13 cellular contexts compared by ENCODE assay signal in genomic region chr4:55851885-55852284, GRCh38. TPM values are rescaled to one million over a fixed set of nuclear protein-coding genes. Genes with fewer than 3 reads are reported as not detected.
A peak's percentile ranks its signal among the peaks of the same experiment; 100 is the strongest.
DNase-seq lines count a peak whose midpoint lies in the region; ATAC-seq, FAIRE-seq and TF ChIP-seq lines count a peak whose summit lies in the region.
"Had no signal": no experiment of that assay in that cellular context is flagged by ENCODE, and none has a peak within 500 bp of the region (broad histone marks: within the 10 kb centered on the region; RNA-seq: fewer than 3 reads in every experiment).

No MANE protein-coding gene starts in this region.

- peaks cover 3% of the 10 kb centered on the region for H3K36me3 Mint-ChIP-seq in T-cell

- no peaks in the 10 kb centered on the region for H3K27me3 Mint-ChIP-seq in T-cell

- peak; percentile 62 for DNase-seq in activated CD8-positive, alpha-beta memory T cell treated with anti-CD3 and anti-CD28 coated beads for 24 hours
- DNase-seq in activated CD8-positive, alpha-beta memory T cell treated with anti-CD3 and anti-CD28 coated beads, Interleukin-2, amount 50 U/mL, for 48 hours: no peak
- DNase-seq in T-cell: peak in 18 of 34 experiments; percentile 3 to 36 (median 18)
- DNase-seq in central memory CD4-positive, alpha-beta T cell: peak; percentile 22
- no peak for DNase-seq in H54 (ENCODE audit: insufficient read length, low spot score)
- DNase-seq: hypothalamus had no signal

- H3K4me3 ChIP-seq in skin epidermis: no peak overlapping the region
- H3K4me3 ChIP-seq: A549, breast epithelium had no signal

- no peaks in the 10 kb centered on the region for H3K9me3 Mint-ChIP-seq in T-cell

- no peak for TF ChIP-seq POLR2A in H54 (IDR thresholded peaks at IDR 0.05; ENCODE audit: low read depth, low read length)

- POLR2A ChIA-PET in T-cell (lab: Charles Lee): no interaction called here

- H3K27ac Mint-ChIP-seq in T-cell: peak overlapping the region; percentile 72 to 86

- H3K27ac ChIP-seq in skin epidermis: peak overlapping the region in 12 of 21 experiments; percentile 30 to 94 (median 53)
- H3K27ac ChIP-seq: A549, breast epithelium had no signal

- H3K4me3 Mint-ChIP-seq in T-cell: peak overlapping the region in 2 of 3 donors; percentile 10 to 42

- ATAC-seq in T-cell (replicated peaks in 1 of 4): peak; percentile 21 to 45 (median 26)
- no peak for ATAC-seq in GM21526 (IDR thresholded peaks at IDR 0.05; ENCODE audit: low FRiP score, unreplicated experiment)
- no peak for ATAC-seq in GM18511 (IDR thresholded peaks at IDR 0.05; ENCODE audit: unreplicated experiment)
- ATAC-seq: A549 had no signal

- FAIRE-seq in H54 (lab: Jason Lieb, UNC): no peak
- FAIRE-seq: A549 had no signal

- CTCF ChIA-PET in T-cell (lab: Charles Lee): interaction anchor here in 1 of 2 donors (1.4 kb wide), 1 partner anchor 15 kb away, joined by 4 read pairs; no protein-coding TSS in a partner anchor

- H3K4me1 Mint-ChIP-seq in T-cell: peaks cover 32 to 36% (median 32%) of the 10 kb centered on the region in 3 donors

RNA-seq across cellular contexts. Expression of gene EXOC1, which starts 1.6 kb away (rescaled TPM):
- total RNA-seq in T-cell: 10 to 100 TPM; 20.8 to 37.0 (median 34.7) TPM

RNA-seq across cellular contexts. Expression of gene EXOC1L, which starts 32.3 kb away (rescaled TPM):
- not detected for total RNA-seq in T-cell
- total RNA-seq: breast epithelium; mesenteric fat pad; T-helper 1 cell treated with Interleukin-12 subunit alpha and Interleukin-12 subunit beta and Interleukin-4 antibody, amounts not matched to agents 30 ng/mL and 1 ng/mL, for 36 hours had no signal

Comparison
In these comparisons a context has a peak if more than half of its experiments do, and no peak if none do; other contexts are left out.
1. DNase-seq: peak in activated CD8-positive, alpha-beta memory T cell treated with anti-CD3 and anti-CD28 coated beads for 24 hours (single experiment), T-cell (18 of 34) and central memory CD4-positive, alpha-beta T cell (single experiment); none in activated CD8-positive, alpha-beta memory T cell treated with anti-CD3 and anti-CD28 coated beads, Interleukin-2, amount 50 U/mL, for 48 hours (single experiment) and H54 (single experiment).
2. ATAC-seq: peak in T-cell (4 of 4); none in GM21526 (single experiment) and GM18511 (single experiment).